Comparison of ENCODE assay signal across 18 cellular contexts in genomic region chr6:168148231-168148849, GRCh38.
DNase-seq lines count a peak whose midpoint lies in the region; ATAC-seq, FAIRE-seq and TF ChIP-seq lines count a peak whose summit lies in the region.
"Had no signal": no experiment of that assay in that cellular context is flagged by ENCODE, and none has a peak within 500 bp of the region (broad histone marks: within the 10 kb centered on the region; RNA-seq: fewer than 3 reads in every experiment).

No MANE protein-coding gene starts in this region.

- H3K4me1 ChIP-seq in HepG2 (ENCODE audit: insufficient read depth, low read length): peaks cover 9% of the 10 kb centered on the region
- H3K4me1 ChIP-seq in right lobe of liver: no peaks in the 10 kb centered on the region
- peaks cover 0 to 29% (median 20%) of the 10 kb centered on the region in 4 donors for H3K4me1 ChIP-seq in sigmoid colon
- H3K4me1 ChIP-seq: A549, Caco-2 had no signal

- DNase-seq in HepG2 (ENCODE audit: low spot score) (no peak), right lobe of liver (no peak), ecto neural progenitor cell (ENCODE audit: low spot score) (peak; percentile 24), left lobe of liver (ENCODE audit: low spot score) (peak; percentile 6), sigmoid colon (peak; percentile 15)
- DNase-seq: AML-193; Caco-2; CD8-positive, alpha-beta memory T cell; DMS53; GF-D8 had no signal

- H2AFZ ChIP-seq in HepG2 (ENCODE audit: low read length): no peak overlapping the region

- H3K27ac ChIP-seq in HepG2 (ENCODE audit: extremely low read length, insufficient read depth, low read length): no peak overlapping the region
- no peak overlapping the region for H3K27ac ChIP-seq in right lobe of liver
- H3K27ac ChIP-seq in sigmoid colon: no peak overlapping the region
- H3K27ac ChIP-seq: A549, BLaER1 had no signal

- no peak overlapping the region for H3K9ac ChIP-seq in HepG2 (ENCODE audit: insufficient read depth, low read depth, low read length)
- H3K9ac ChIP-seq: BLaER1 had no signal

- no peaks in the 10 kb centered on the region for H3K79me2 ChIP-seq in HepG2 (ENCODE audit: insufficient read depth, low read length)

- BruUV-seq in HepG2 (replicated peaks; lab: Mats Ljungman, UMichigan): no TSS peak

- TF ChIP-seq POLR2A in HepG2 (IDR thresholded peaks at IDR 0.05; ENCODE audit: insufficient read depth in 1 of 2, low read depth in 2 of 2, low read length in 2 of 2) (no peak), right lobe of liver (IDR thresholded peaks at IDR 0.05) (no peak), sigmoid colon (IDR thresholded peaks at IDR 0.05) (no peak)

- TF ChIP-seq RAD21 in HepG2 (CRISPR knock-in tag; IDR thresholded peaks at IDR 0.05): no peak

- no peaks in the 10 kb centered on the region for H3K9me3 ChIP-seq in HepG2 (ENCODE audit: low read length)
- H3K9me3 ChIP-seq in right lobe of liver: no peaks in the 10 kb centered on the region
- H3K9me3 ChIP-seq in sigmoid colon: no peaks in the 10 kb centered on the region
- H3K9me3 ChIP-seq: A549, BLaER1, Caco-2 had no signal

- POLR2A ChIA-PET in HepG2 (lab: Yijun Ruan, JAX): no interaction called here

- 36% methylated on average over 14 of the region's 14 CpGs for WGBS in HepG2 (ENCODE audit: low lambda C conversion rate)
- 54% methylated on average over 13 of the region's 14 CpGs for WGBS in right lobe of liver (ENCODE audit: insufficient coverage, low coverage, low lambda C conversion rate, missing lambda C conversion rate)
- 90 to 95% methylated on average over 14 of the region's 14 CpGs for WGBS in sigmoid colon, 2 donors

- H3K36me3 ChIP-seq in HepG2 (replicated peaks in 1 of 2; ENCODE audit: control insufficient read depth in 1 of 2, insufficient read depth in 2 of 2, low read length in 2 of 2) (no peaks in the 10 kb centered on the region), right lobe of liver (no peaks in the 10 kb centered on the region), sigmoid colon (no peaks in the 10 kb centered on the region)
- H3K36me3 ChIP-seq: BLaER1 had no signal

- TF ChIP-seq CTCF in HepG2 (CRISPR knock-in tag; IDR thresholded peaks at IDR 0.05) (no peak), right lobe of liver (IDR thresholded peaks at IDR 0.05) (no peak), sigmoid colon (IDR thresholded peaks at IDR 0.05) (no peak)

- intact Hi-C loops in HepG2 (cut with micrococcal nuclease; ENCODE audit: unreplicated experiment): no loop called here
- intact Hi-C loops in right lobe of liver (cut with DNase I): no loop called here
- intact Hi-C loops in sigmoid colon (cut with DNase I): no loop called here

- TF ChIP-seq EP300 in HepG2 (IDR thresholded peaks at IDR 0.05; ENCODE audit: low read depth in 2 of 2, low read length in 2 of 2) (no peak), HepG2 (CRISPR knock-in tag; IDR thresholded peaks at IDR 0.05; ENCODE audit: borderline replicate concordance) (no peak), sigmoid colon (IDR thresholded peaks at IDR 0.05) (no peak)

- no peak for FAIRE-seq in HepG2 (lab: Jason Lieb, UNC)
- FAIRE-seq: A549, GM19239, H54 had no signal

- no peaks in the 10 kb centered on the region for H4K20me1 ChIP-seq in HepG2 (ENCODE audit: insufficient read depth, low read length)
- H4K20me1 ChIP-seq: BLaER1 had no signal

- CTCF ChIA-PET in HepG2 (lab: Yijun Ruan, JAX; ENCODE audit: low intra/inter-chr PET ratio, low total read pairs): no interaction called here

- H3K27me3 ChIP-seq in HepG2 (ENCODE audit: control insufficient read depth in 1 of 2, insufficient read depth in 2 of 2, low read length in 2 of 2) (peaks cover 0 to 32% of the 10 kb centered on the region in 2 experiments; a peak in 4 of 5 replicates), right lobe of liver (no peaks in the 10 kb centered on the region), sigmoid colon (no peaks in the 10 kb centered on the region)
- H3K27me3 ChIP-seq: BLaER1 had no signal

- ATAC-seq in HepG2 (no peak), right lobe of liver (no peak), left lobe of liver (no peak), GM21367 (IDR thresholded peaks at IDR 0.05; ENCODE audit: unreplicated experiment) (no peak), GM19463 (IDR thresholded peaks at IDR 0.05; ENCODE audit: unreplicated experiment) (no peak), HG02885 (IDR thresholded peaks at IDR 0.05; ENCODE audit: poor library complexity, unreplicated experiment) (no peak)
- ATAC-seq: A549, HCT116 had no signal

- in situ Hi-C loops in HepG2 (cut with HindIII; ENCODE audit: extremely low pct_ligation_motif_present, low pct_unique_long_range_greater_than_20kb): no loop called here

- H3K4me3 ChIP-seq in HepG2 (replicated peaks in 1 of 3; ENCODE audit: insufficient read depth in 1 of 3, low read depth in 2 of 3, low read length in 3 of 3) (no peak overlapping the region), right lobe of liver (no peak overlapping the region), sigmoid colon (no peak overlapping the region)
- H3K4me3 ChIP-seq: A549, BLaER1 had no signal

- no peak overlapping the region for H3K4me2 ChIP-seq in HepG2 (ENCODE audit: low read depth, low read length)
- H3K4me2 ChIP-seq: A549, BLaER1 had no signal

TF ChIP-seq in HepG2, 621 proteins besides CTCF, POLR2A, EP300 and RAD21:
- TF ChIP-seq, protein P1, sequence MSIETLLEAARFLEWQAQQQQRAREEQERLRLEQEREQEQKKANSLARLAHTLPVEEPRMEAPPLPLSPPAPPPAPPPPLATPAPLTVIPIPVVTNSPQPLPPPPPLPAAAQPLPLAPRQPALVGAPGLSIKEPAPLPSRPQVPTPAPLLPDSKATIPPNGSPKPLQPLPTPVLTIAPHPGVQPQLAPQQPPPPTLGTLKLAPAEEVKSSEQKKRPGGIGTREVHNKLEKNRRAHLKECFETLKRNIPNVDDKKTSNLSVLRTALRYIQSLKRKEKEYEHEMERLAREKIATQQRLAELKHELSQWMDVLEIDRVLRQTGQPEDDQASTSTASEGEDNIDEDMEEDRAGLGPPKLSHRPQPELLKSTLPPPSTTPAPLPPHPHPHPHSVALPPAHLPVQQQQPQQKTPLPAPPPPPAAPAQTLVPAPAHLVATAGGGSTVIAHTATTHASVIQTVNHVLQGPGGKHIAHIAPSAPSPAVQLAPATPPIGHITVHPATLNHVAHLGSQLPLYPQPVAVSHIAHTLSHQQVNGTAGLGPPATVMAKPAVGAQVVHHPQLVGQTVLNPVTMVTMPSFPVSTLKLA (IDR thresholded peaks at IDR 0.05): peak; percentile 72
- TF ChIP-seq SMAD9 (CRISPR knock-in tag; IDR thresholded peaks at IDR 0.05): no peak
- no peak for TF ChIP-seq HDAC2 (CRISPR knock-in tag; IDR thresholded peaks at IDR 0.05)
- TF ChIP-seq CREB1 (IDR thresholded peaks at IDR 0.05): peak; percentile 37; the same call in 1 of the 2 replicates
- TF ChIP-seq CREB1 (CRISPR knock-in tag; IDR thresholded peaks at IDR 0.05): no peak

Comparison
In these comparisons a context has a peak if more than half of its experiments do, and no peak if none do; other contexts are left out.
1. DNase-seq: peak in ecto neural progenitor cell (single experiment), left lobe of liver (single experiment) and sigmoid colon (single experiment); none in HepG2 (single experiment) and right lobe of liver (0 of 3).